In the genomic region with DNA sequence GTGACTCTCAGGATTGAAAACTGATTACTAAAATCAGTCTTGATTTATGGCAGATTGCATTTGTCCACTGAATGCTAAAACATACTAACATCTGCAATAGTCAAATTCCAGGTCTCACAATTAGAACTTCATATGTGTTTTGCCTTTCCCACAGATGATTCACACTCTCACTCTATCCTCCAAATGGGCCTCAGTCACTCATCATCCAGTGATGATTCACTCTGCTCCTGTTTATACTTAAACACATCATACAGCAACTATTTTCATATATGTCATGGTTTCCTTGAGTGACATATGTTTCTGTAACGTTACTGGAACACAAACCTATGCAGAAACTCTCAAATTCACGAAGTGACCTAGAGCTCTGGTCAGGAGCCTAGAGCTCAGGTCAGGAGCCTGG, we compare ENCODE assay signal across 17 cellular contexts.
DNase-seq lines count a peak whose midpoint lies in the region; FAIRE-seq and TF ChIP-seq lines count a peak whose summit lies in the region.
"Had no signal": no experiment of that assay in that cellular context is flagged by ENCODE, and none has a peak within 500 bp of the region (broad histone marks: within the 10 kb centered on the region; RNA-seq: fewer than 3 reads in every experiment).

No MANE protein-coding gene starts in this region.

- BruUV-seq in MCF 10A (replicated peaks; lab: Mats Ljungman, UMichigan) = no TSS peak

- no peaks in the 10 kb centered on the region for H3K36me3 ChIP-seq in breast epithelium
- no peaks in the 10 kb centered on the region for H3K36me3 ChIP-seq in SJSA1
- H3K36me3 ChIP-seq in tibial nerve = no peaks in the 10 kb centered on the region
- H3K36me3 ChIP-seq: heart left ventricle, spleen had no signal

- no peaks in the 10 kb centered on the region for H3K9me3 ChIP-seq in breast epithelium
- no peaks in the 10 kb centered on the region for H3K9me3 ChIP-seq in SJSA1 (replicated peaks)
- H3K9me3 ChIP-seq in tibial nerve = no peaks in the 10 kb centered on the region
- H3K9me3 ChIP-seq: heart left ventricle, spleen had no signal

- H3K9me3 Mint-ChIP-seq in MCF 10A (ENCODE audit: unreplicated experiment) = no peaks in the 10 kb centered on the region
- no peaks in the 10 kb centered on the region for H3K9me3 Mint-ChIP-seq in activated CD4-positive, alpha-beta memory T cell treated with anti-CD3 and anti-CD28 coated beads for 36 hours
- H3K9me3 Mint-ChIP-seq: activated CD4-positive, alpha-beta memory T cell treated with anti-CD3 and anti-CD28 coated beads, Interleukin-2, amount 10 ng/mL, durations not matched to agents 7 days and 5 days; neural crest cell had no signal

- peak overlapping the region; percentile 7 for H3K27ac Mint-ChIP-seq in MCF 10A (ENCODE audit: low read depth, unreplicated experiment)
- no peak overlapping the region for H3K27ac Mint-ChIP-seq in activated CD4-positive, alpha-beta memory T cell treated with anti-CD3 and anti-CD28 coated beads for 36 hours
- H3K27ac Mint-ChIP-seq: activated CD4-positive, alpha-beta memory T cell treated with anti-CD3 and anti-CD28 coated beads, Interleukin-2, amount 10 ng/mL, durations not matched to agents 7 days and 5 days; B cell; HFFc6 had no signal

- no peak for TF ChIP-seq EP300 in tibial nerve (IDR thresholded peaks at IDR 0.05)

- 64 to 76% methylated on average over 2 of the region's 2 CpGs for WGBS in tibial nerve, 2 donors

- H3K27me3 Mint-ChIP-seq in MCF 10A (ENCODE audit: insufficient read depth, unreplicated experiment) = no peaks in the 10 kb centered on the region
- H3K27me3 Mint-ChIP-seq in activated CD4-positive, alpha-beta memory T cell treated with anti-CD3 and anti-CD28 coated beads for 36 hours = peaks cover 7% of the 10 kb centered on the region
- H3K27me3 Mint-ChIP-seq: activated CD4-positive, alpha-beta memory T cell treated with anti-CD3 and anti-CD28 coated beads, Interleukin-2, amount 10 ng/mL, durations not matched to agents 7 days and 5 days; B cell had no signal

- TF ChIP-seq CTCF in MCF 10A (IDR thresholded peaks at IDR 0.05; ENCODE audit: unreplicated experiment) (no peak), breast epithelium (IDR thresholded peaks at IDR 0.05) (no peak), tibial nerve (IDR thresholded peaks at IDR 0.05) (no peak)

- POLR2A ChIA-PET in MCF 10A (lab: Yijun Ruan, JAX) = no interaction called here
- POLR2A ChIA-PET in activated CD4-positive, alpha-beta memory T cell treated with anti-CD3 and anti-CD28 coated beads for 36 hours (lab: Charles Lee) = interaction anchor here (0.5 kb wide), 1 partner anchor 365 kb away, joined by 3 read pairs; no protein-coding TSS in a partner anchor

- H3K4me3 ChIP-seq in breast epithelium (no peak overlapping the region), SJSA1 (no peak overlapping the region), tibial nerve (no peak overlapping the region)
- H3K4me3 ChIP-seq: heart left ventricle, spleen had no signal

- DNase-seq in MCF 10A (ENCODE audit: unreplicated experiment) = peak; percentile 92
- no peak for DNase-seq in breast epithelium (ENCODE audit: low spot score in 2 of 2)
- peak in 1 of 2 experiments; percentile 43 for DNase-seq in SJSA1 (ENCODE audit: low read depth in 1 of 2, low spot score in 2 of 2)
- peak; percentile 89 for DNase-seq in fibroblast of peridontal ligament (ENCODE audit: extremely low read depth)
- DNase-seq in tibial nerve (ENCODE audit: low spot score in 2 of 2) = no peak
- DNase-seq in GM12891 (ENCODE audit: insufficient read length, low spot score) = no peak
- DNase-seq in C1 segment of cervical spinal cord (lab: John Stamatoyannopoulos, UW) = no peak
- DNase-seq in activated CD4-positive, alpha-beta memory T cell treated with anti-CD3 and anti-CD28 coated beads for 36 hours = no peak
- DNase-seq: activated CD4-positive, alpha-beta memory T cell treated with anti-CD3 and anti-CD28 coated beads, Interleukin-2, amount 10 ng/mL, durations not matched to agents 7 days and 5 days; activated naive CD4-positive, alpha-beta T cell; heart left ventricle; HFFc6; KBM-7; spleen; T-helper 2 cell had no signal

- intact Hi-C loops in MCF 10A (cut with micrococcal nuclease) = no loop called here
- intact Hi-C loops in breast epithelium (cut with DNase I; ENCODE audit: low total_unique reads) = no loop called here
- intact Hi-C loops in activated CD4-positive, alpha-beta memory T cell treated with anti-CD3 and anti-CD28 coated beads for 36 hours (cut with micrococcal nuclease) = loop anchor here (1.0 kb wide), 1 partner anchor 445 kb away; no protein-coding TSS in a partner anchor

- no peaks in the 10 kb centered on the region for H3K36me3 Mint-ChIP-seq in MCF 10A (ENCODE audit: insufficient read depth, unreplicated experiment)
- no peaks in the 10 kb centered on the region for H3K36me3 Mint-ChIP-seq in activated CD4-positive, alpha-beta memory T cell treated with anti-CD3 and anti-CD28 coated beads for 36 hours

- no peak overlapping the region for H3K4me3 Mint-ChIP-seq in MCF 10A (ENCODE audit: unreplicated experiment)
- no peak overlapping the region for H3K4me3 Mint-ChIP-seq in activated CD4-positive, alpha-beta memory T cell treated with anti-CD3 and anti-CD28 coated beads for 36 hours
- H3K4me3 Mint-ChIP-seq: activated CD4-positive, alpha-beta memory T cell treated with anti-CD3 and anti-CD28 coated beads, Interleukin-2, amount 10 ng/mL, durations not matched to agents 7 days and 5 days; B cell; HFFc6; neural crest cell had no signal

- CTCF ChIA-PET in MCF 10A (lab: Yijun Ruan, JAX) = interaction anchor here (1.3 kb wide), 1 partner anchor 8 kb away, joined by 3 read pairs; no protein-coding TSS in a partner anchor
- CTCF ChIA-PET in activated CD4-positive, alpha-beta memory T cell treated with anti-CD3 and anti-CD28 coated beads for 36 hours (lab: Charles Lee) = no interaction called here

- H3K4me1 ChIP-seq in breast epithelium = no peaks in the 10 kb centered on the region
- peaks cover 11% of the 10 kb centered on the region for H3K4me1 ChIP-seq in SJSA1 (replicated peaks)
- no peaks in the 10 kb centered on the region for H3K4me1 ChIP-seq in tibial nerve
- H3K4me1 ChIP-seq: heart left ventricle, spleen had no signal

- H3K4me1 Mint-ChIP-seq in MCF 10A (ENCODE audit: insufficient read depth, unreplicated experiment) = peaks cover 13% of the 10 kb centered on the region
- H3K4me1 Mint-ChIP-seq in activated CD4-positive, alpha-beta memory T cell treated with anti-CD3 and anti-CD28 coated beads for 36 hours (ENCODE audit: low read depth) = peaks cover 5% of the 10 kb centered on the region
- H3K4me1 Mint-ChIP-seq: activated CD4-positive, alpha-beta memory T cell treated with anti-CD3 and anti-CD28 coated beads, Interleukin-2, amount 10 ng/mL, durations not matched to agents 7 days and 5 days; B cell; neural crest cell had no signal

- no peak overlapping the region for H3K27ac ChIP-seq in breast epithelium
- 0 out of 2 replicates have a peak overlapping the region, but pooled peaks have one; percentile 18 for H3K27ac ChIP-seq in SJSA1
- H3K27ac ChIP-seq in tibial nerve = no peak overlapping the region
- H3K27ac ChIP-seq: heart left ventricle, spleen had no signal

- FAIRE-seq in GM12891 (lab: Jason Lieb, UNC) = no peak

- H3K27me3 ChIP-seq in breast epithelium (no peaks in the 10 kb centered on the region), SJSA1 (replicated peaks) (no peaks in the 10 kb centered on the region), tibial nerve (no peaks in the 10 kb centered on the region)
- H3K27me3 ChIP-seq: spleen had no signal

- TF ChIP-seq POLR2A in breast epithelium (IDR thresholded peaks at IDR 0.05) (no peak), tibial nerve (IDR thresholded peaks at IDR 0.05) (no peak), GM12891 (IDR thresholded peaks at IDR 0.05; ENCODE audit: low read depth, low read length) (no peak)

TF ChIP-seq in GM12891, 5 proteins besides CTCF, POLR2A, EP300 and RAD21:
- TF ChIP-seq POLR2AphosphoS5 (IDR thresholded peaks at IDR 0.05; ENCODE audit: low read depth, low read length) = no peak
- no peak for TF ChIP-seq SPI1 (IDR thresholded peaks at IDR 0.05; ENCODE audit: low read depth, low read length)
- no peak for TF ChIP-seq POU2F2 (IDR thresholded peaks at IDR 0.05; ENCODE audit: low read depth, low read length)
- no peak for TF ChIP-seq PAX5 (IDR thresholded peaks at IDR 0.05; ENCODE audit: insufficient read depth, low read length, severe bottlenecking)
- no peak for TF ChIP-seq TAF1 (IDR thresholded peaks at IDR 0.05; ENCODE audit: low read depth, low read length)
TF ChIP-seq in GM12891: peak in this region for 0.

Comparison
In these comparisons a context has a peak if more than half of its experiments do, and no peak if none do; other contexts are left out.
1. DNase-seq: peak in MCF 10A (single experiment) and fibroblast of peridontal ligament (single experiment); none in breast epithelium (0 of 2), tibial nerve (0 of 2), GM12891 (single experiment), C1 segment of cervical spinal cord (0 of 14) and activated CD4-positive, alpha-beta memory T cell treated with anti-CD3 and anti-CD28 coated beads for 36 hours (single experiment).